ENCODE assay signal across 21 cellular contexts in the genomic region with DNA sequence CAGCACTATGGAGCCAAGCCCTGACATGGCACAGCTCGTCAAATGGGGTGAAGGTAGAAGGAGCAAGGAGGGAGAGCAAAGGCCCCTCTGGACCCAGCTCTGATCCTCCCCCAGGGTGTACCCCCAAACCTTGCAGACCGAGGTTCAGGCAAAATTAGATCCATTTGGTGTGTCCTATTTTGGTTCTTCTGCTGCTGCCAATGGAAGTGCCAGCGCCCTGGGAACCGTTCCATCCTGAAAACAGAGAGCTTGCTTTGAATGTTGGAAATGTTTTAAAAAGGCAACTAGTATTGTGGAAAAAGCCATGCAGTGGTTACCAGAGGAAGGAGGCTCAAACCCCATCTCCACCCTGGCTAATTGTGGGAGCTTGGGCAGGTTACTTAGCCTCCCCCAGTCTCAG.
DNase-seq lines count a peak whose midpoint lies in the region; ATAC-seq, FAIRE-seq and TF ChIP-seq lines count a peak whose summit lies in the region.
"Had no signal": no experiment of that assay in that cellular context is flagged by ENCODE, and none has a peak within 500 bp of the region (broad histone marks: within the 10 kb centered on the region; RNA-seq: fewer than 3 reads in every experiment).

No MANE protein-coding gene starts in this region.

- H3K27me3 Mint-ChIP-seq in activated naive CD4-positive, alpha-beta T cell treated with anti-CD3 and anti-CD28 coated beads for 36 hours (ENCODE audit: low read depth), result peaks cover 3% of the 10 kb centered on the region
- H3K27me3 Mint-ChIP-seq: activated CD4-positive, alpha-beta T cell treated with anti-CD3 and anti-CD28 coated beads, Interleukin-2, amount 10 ng/mL, durations not matched to agents 7 days and 5 days had no signal

- no peak for FAIRE-seq in A549 (lab: Jason Lieb, UNC)

- H3K4me1 ChIP-seq in A549 (peaks cover 11% of the 10 kb centered on the region), neutrophil (ENCODE audit: control insufficient read depth in 1 of 2, insufficient read depth in 1 of 2, low read depth in 1 of 2, low read length in 1 of 2) (peaks cover 49 to 50% of the 10 kb centered on the region in 2 experiments)
- H3K4me1 ChIP-seq: lower lobe of right lung, testis had no signal

- intact Hi-C loops in dorsolateral prefrontal cortex (cut with DNase I), result no loop called here
- intact Hi-C loops in activated naive CD4-positive, alpha-beta T cell treated with anti-CD3 and anti-CD28 coated beads for 36 hours (cut with micrococcal nuclease), result no loop called here

- TF ChIP-seq EP300 in A549 (IDR thresholded peaks at IDR 0.05), result no peak

- H3K4me1 Mint-ChIP-seq in activated naive CD4-positive, alpha-beta T cell treated with anti-CD3 and anti-CD28 coated beads for 36 hours (ENCODE audit: low read depth), result peaks cover 4% of the 10 kb centered on the region
- H3K4me1 Mint-ChIP-seq: central memory CD8-positive, alpha-beta T cell; stimulated activated memory B cell treated with anti-CD40 and anti-IgM and Interleukin-4, amounts not matched to agents 10 μg/mL and 1 μg/mL and 100 μg/mL, for 72 hours had no signal

- peak overlapping the region; percentile 17; the same call in 1 of the 3 replicates for H3K4me2 ChIP-seq in A549

- TF ChIP-seq POLR2A in A549 (IDR thresholded peaks at IDR 0.05; ENCODE audit: low read length), result no peak

- H3K27ac ChIP-seq in A549, result peak overlapping the region in 1 of 2 experiments; percentile 4; a peak in 1 of 6 replicates
- peak overlapping the region in 57 of 59 donors; percentile 36 to 96 (median 87) for H3K27ac ChIP-seq in dorsolateral prefrontal cortex
- peak overlapping the region; percentile 88 for H3K27ac ChIP-seq in neutrophil
- H3K27ac ChIP-seq: lower lobe of right lung, testis, WERI-Rb-1 had no signal

- H3K27ac Mint-ChIP-seq in activated naive CD4-positive, alpha-beta T cell treated with anti-CD3 and anti-CD28 coated beads for 36 hours, result no peak overlapping the region
- H3K27ac Mint-ChIP-seq: activated CD4-positive, alpha-beta T cell treated with anti-CD3 and anti-CD28 coated beads, Interleukin-2, amount 10 ng/mL, durations not matched to agents 7 days and 5 days; activated T-cell treated with anti-CD3 and anti-CD28 coated beads, Interleukin-2, amount 50 U/mL, for 72 hours; stimulated activated memory B cell treated with anti-CD40 and anti-IgM and Interleukin-4, amounts not matched to agents 10 μg/mL and 1 μg/mL and 100 μg/mL, for 72 hours had no signal

- POLR2A ChIA-PET in A549 (lab: Yijun Ruan, JAX), result interaction anchor here (1.0 kb wide), 1 partner anchor 244 kb away, joined by 3 read pairs; no protein-coding TSS in a partner anchor

- H3K27me3 ChIP-seq in dorsolateral prefrontal cortex (no peaks in the 10 kb centered on the region), neutrophil (no peaks in the 10 kb centered on the region)
- H3K27me3 ChIP-seq: testis had no signal

- 63% methylated on average over 4 of the region's 4 CpGs for WGBS in A549 (ENCODE audit: missing lambda C conversion rate)

- no peak overlapping the region for H3K4me3 Mint-ChIP-seq in activated naive CD4-positive, alpha-beta T cell treated with anti-CD3 and anti-CD28 coated beads for 36 hours
- H3K4me3 Mint-ChIP-seq: activated CD4-positive, alpha-beta T cell treated with anti-CD3 and anti-CD28 coated beads, Interleukin-2, amount 10 ng/mL, durations not matched to agents 7 days and 5 days; activated T-cell treated with anti-CD3 and anti-CD28 coated beads, Interleukin-2, amount 50 U/mL, for 72 hours; central memory CD8-positive, alpha-beta T cell; neural crest cell; stimulated activated memory B cell treated with anti-CD40 and anti-IgM and Interleukin-4, amounts not matched to agents 10 μg/mL and 1 μg/mL and 100 μg/mL, for 72 hours had no signal

- no peaks in the 10 kb centered on the region for H3K9me3 Mint-ChIP-seq in activated naive CD4-positive, alpha-beta T cell treated with anti-CD3 and anti-CD28 coated beads for 36 hours
- H3K9me3 Mint-ChIP-seq: activated CD4-positive, alpha-beta T cell treated with anti-CD3 and anti-CD28 coated beads, Interleukin-2, amount 10 ng/mL, durations not matched to agents 7 days and 5 days; activated T-cell treated with anti-CD3 and anti-CD28 coated beads, Interleukin-2, amount 50 U/mL, for 72 hours; central memory CD8-positive, alpha-beta T cell; stimulated activated memory B cell treated with anti-CD40 and anti-IgM and Interleukin-4, amounts not matched to agents 10 μg/mL and 1 μg/mL and 100 μg/mL, for 72 hours had no signal

- TF ChIP-seq CTCF in A549 (IDR thresholded peaks at IDR 0.05), result no peak
- no peak for TF ChIP-seq CTCF in dorsolateral prefrontal cortex (IDR thresholded peaks at IDR 0.05 in 54 of 56, conservative IDR thresholded peaks at IDR 0.05 in 2 of 56; ENCODE audit: low read depth in 1 of 56, partially characterized antibody in 56 of 56)
- no peak for TF ChIP-seq CTCF in neutrophil (IDR thresholded peaks at IDR 0.05)

- no peaks in the 10 kb centered on the region for H3K36me3 ChIP-seq in neutrophil
- H3K36me3 ChIP-seq: lower lobe of right lung, WERI-Rb-1 had no signal

- no peak for TF ChIP-seq RAD21 in A549 (conservative IDR thresholded peaks at IDR 0.05 in 1 of 2, IDR thresholded peaks at IDR 0.05 in 1 of 2)

- H3K4me3 ChIP-seq in A549 (no peak overlapping the region), dorsolateral prefrontal cortex (peak overlapping the region in 2 of 59 donors; percentile 4 to 20), neutrophil (ENCODE audit: low read depth in 1 of 2, low read length in 1 of 2) (no peak overlapping the region)
- H3K4me3 ChIP-seq: lower lobe of right lung, testis had no signal

- no peaks in the 10 kb centered on the region for H3K36me3 Mint-ChIP-seq in activated naive CD4-positive, alpha-beta T cell treated with anti-CD3 and anti-CD28 coated beads for 36 hours (ENCODE audit: low read depth)
- H3K36me3 Mint-ChIP-seq: stimulated activated memory B cell treated with anti-CD40 and anti-IgM and Interleukin-4, amounts not matched to agents 10 μg/mL and 1 μg/mL and 100 μg/mL, for 72 hours had no signal

- ATAC-seq in A549, result no peak
- ATAC-seq: lower lobe of right lung had no signal

- H3K9me3 ChIP-seq in A549 (no peaks in the 10 kb centered on the region), neutrophil (no peaks in the 10 kb centered on the region)
- H3K9me3 ChIP-seq: lower lobe of right lung, testis had no signal

- CTCF ChIA-PET in A549 (lab: Yijun Ruan, JAX), result interaction anchor here (0.9 to 2.1 kb wide), 5 partner anchors 14 to 404 kb away, joined by 3 to 6 read pairs (median 4); no protein-coding TSS in a partner anchor
- CTCF ChIA-PET in activated naive CD4-positive, alpha-beta T cell treated with anti-CD3 and anti-CD28 coated beads for 36 hours (lab: Charles Lee), result interaction anchor here (1.1 to 1.4 kb wide), 2 partner anchors 16 to 33 kb away, joined by 4 read pairs; no protein-coding TSS in a partner anchor

- DNase-seq in A549 (ENCODE audit: low read depth in 1 of 2, low spot score in 1 of 2) (no peak), amygdala (lab: John Stamatoyannopoulos, UW) (peak in 30 of 56 donors; percentile 8 to 64 (median 30)), dorsolateral prefrontal cortex (peak in 9 of 10 donors; percentile 36 to 80 (median 63)), NCI-H2107 (lab: John Stamatoyannopoulos, UW) (no peak)
- no peak for DNase-seq in activated effector memory CD4-positive, alpha-beta T cell treated with anti-CD3 and anti-CD28 coated beads, Interleukin-2, amount 50 U/mL, for 16 hours
- no peak for DNase-seq in activated CD4-positive, CD25-positive, alpha-beta regulatory T cell (lab: John Stamatoyannopoulos, UW)
- no peak for DNase-seq in activated naive CD4-positive, alpha-beta T cell treated with anti-CD3 and anti-CD28 coated beads for 36 hours
- DNase-seq: activated naive CD4-positive, alpha-beta T cell treated with anti-CD3 and anti-CD28 coated beads, Interleukin-2, amount 50 U/mL, for 16 hours; lower lobe of right lung; NCI-H1092; NCI-H187 treated with DMSO at 0.1 percent for 48 hours; NCI-H524; SHP77 treated with DMSO at 0.1 percent for 48 hours; testis had no signal

TF ChIP-seq in A549, 52 proteins besides CTCF, POLR2A, EP300 and RAD21:
- no peak for TF ChIP-seq MAFK (IDR thresholded peaks at IDR 0.05; ENCODE audit: partially characterized antibody)
- TF ChIP-seq CHD4 (IDR thresholded peaks at IDR 0.05; ENCODE audit: borderline replicate concordance), result no peak
- TF ChIP-seq KDM5A (IDR thresholded peaks at IDR 0.05), result no peak
- TF ChIP-seq HOXB13 (CRISPR knock-in tag; IDR thresholded peaks at IDR 0.05; ENCODE audit: low read depth), result no peak
- TF ChIP-seq FOSL2 (IDR thresholded peaks at IDR 0.05), result no peak
- TF ChIP-seq FOSL2 (CRISPR knock-in tag; IDR thresholded peaks at IDR 0.05), result no peak
- TF ChIP-seq POLR2AphosphoS2 (conservative IDR thresholded peaks at IDR 0.05; ENCODE audit: low read length), result no peak
- TF ChIP-seq TFCP2L1 (CRISPR knock-in tag; IDR thresholded peaks at IDR 0.05), result no peak
- TF ChIP-seq NPAS2 (CRISPR knock-in tag; IDR thresholded peaks at IDR 0.05; ENCODE audit: borderline replicate concordance), result no peak
- TF ChIP-seq SMC3 (IDR thresholded peaks at IDR 0.05), result no peak
- no peak for TF ChIP-seq CBX8 (IDR thresholded peaks at IDR 0.05)
- TF ChIP-seq KDM1A (IDR thresholded peaks at IDR 0.05; ENCODE audit: low read depth), result no peak
- TF ChIP-seq, protein P1, sequence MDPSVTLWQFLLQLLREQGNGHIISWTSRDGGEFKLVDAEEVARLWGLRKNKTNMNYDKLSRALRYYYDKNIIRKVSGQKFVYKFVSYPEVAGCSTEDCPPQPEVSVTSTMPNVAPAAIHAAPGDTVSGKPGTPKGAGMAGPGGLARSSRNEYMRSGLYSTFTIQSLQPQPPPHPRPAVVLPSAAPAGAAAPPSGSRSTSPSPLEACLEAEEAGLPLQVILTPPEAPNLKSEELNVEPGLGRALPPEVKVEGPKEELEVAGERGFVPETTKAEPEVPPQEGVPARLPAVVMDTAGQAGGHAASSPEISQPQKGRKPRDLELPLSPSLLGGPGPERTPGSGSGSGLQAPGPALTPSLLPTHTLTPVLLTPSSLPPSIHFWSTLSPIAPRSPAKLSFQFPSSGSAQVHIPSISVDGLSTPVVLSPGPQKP (IDR thresholded peaks at IDR 0.05; ENCODE audit: low read depth, low read length), result no peak
- TF ChIP-seq ZNF302 (CRISPR knock-in tag; IDR thresholded peaks at IDR 0.05), result no peak
- no peak for TF ChIP-seq NFE2L2 (conservative IDR thresholded peaks at IDR 0.05; ENCODE audit: low read length)

Comparison
In these comparisons a context has a peak if more than half of its experiments do, and no peak if none do; other contexts are left out.
1. DNase-seq: peak in amygdala (30 of 56) and dorsolateral prefrontal cortex (9 of 10); none in A549 (0 of 2), activated effector memory CD4-positive, alpha-beta T cell treated with anti-CD3 and anti-CD28 coated beads, Interleukin-2, amount 50 U/mL, for 16 hours (single experiment), activated CD4-positive, CD25-positive, alpha-beta regulatory T cell (0 of 4), activated naive CD4-positive, alpha-beta T cell treated with anti-CD3 and anti-CD28 coated beads for 36 hours (single experiment) and NCI-H2107 (single experiment).